Comparison of ENCODE assay signal across 1 cellular context in genomic region chr13:44577236-44578063, GRCh38.
TF ChIP-seq lines count a peak whose summit lies in the region.

No MANE protein-coding gene starts in this region.

TF ChIP-seq in HepG2, 621 proteins besides CTCF, POLR2A, EP300 and RAD21 (continued from another document and continues in another):
- TF ChIP-seq ZBTB2 (CRISPR knock-in tag; IDR thresholded peaks at IDR 0.05; ENCODE audit: low read depth) (peak; percentile 60), POLR2G (IDR thresholded peaks at IDR 0.05; ENCODE audit: low read depth, low read length) (peak; percentile 63; the same call in 1 of the 2 replicates), ISX (CRISPR knock-in tag; conservative IDR thresholded peaks at IDR 0.05) (no peak), HOXA3 (CRISPR knock-in tag; IDR thresholded peaks at IDR 0.05) (peak; percentile 49; the same call in 1 of the 2 replicates), KAT8 (CRISPR knock-in tag; IDR thresholded peaks at IDR 0.05) (peak; percentile 27; the same call in 1 of the 2 replicates), ZNF224 (CRISPR knock-in tag; IDR thresholded peaks at IDR 0.05) (0 out of 2 replicates have a peak, but pooled peaks have one; percentile 72), NBN (conservative IDR thresholded peaks at IDR 0.05) (no peak), ZNF446 (CRISPR knock-in tag; IDR thresholded peaks at IDR 0.05) (no peak), SMC3 (IDR thresholded peaks at IDR 0.05; ENCODE audit: low read length) (no peak), ZBTB21 (CRISPR knock-in tag; IDR thresholded peaks at IDR 0.05) (no peak), PITX1 (CRISPR knock-in tag; IDR thresholded peaks at IDR 0.05) (0 out of 2 replicates have a peak, but pooled peaks have one; percentile 19), ZNF292 (CRISPR knock-in tag; IDR thresholded peaks at IDR 0.05; ENCODE audit: borderline replicate concordance, low read depth) (0 out of 2 replicates have a peak, but pooled peaks have one; percentile 27), PRMT3 (CRISPR knock-in tag; IDR thresholded peaks at IDR 0.05; ENCODE audit: borderline replicate concordance, low read depth) (0 out of 2 replicates have a peak, but pooled peaks have one; percentile 25), ZZZ3 (CRISPR knock-in tag; IDR thresholded peaks at IDR 0.05; ENCODE audit: borderline replicate concordance) (no peak), ZIK1 (CRISPR knock-in tag; IDR thresholded peaks at IDR 0.05; ENCODE audit: borderline replicate concordance, low read depth) (0 out of 2 replicates have a peak, but pooled peaks have one; percentile 31), ZNF773 (CRISPR knock-in tag; IDR thresholded peaks at IDR 0.05; ENCODE audit: borderline replicate concordance) (0 out of 2 replicates have a peak, but pooled peaks have one; percentile 41), ZNF639 (CRISPR knock-in tag; conservative IDR thresholded peaks at IDR 0.05) (0 out of 2 replicates have a peak, but pooled peaks have one; percentile 17), MXD4 (CRISPR knock-in tag; IDR thresholded peaks at IDR 0.05) (peak; percentile 33; the same call in 1 of the 2 replicates), HNF4A (CRISPR knock-in tag; IDR thresholded peaks at IDR 0.05) (no peak), ZNF746 (CRISPR knock-in tag; IDR thresholded peaks at IDR 0.05) (peak; percentile 33), ZNF607 (CRISPR knock-in tag; IDR thresholded peaks at IDR 0.05; ENCODE audit: borderline replicate concordance) (peak; percentile 65), MYNN (CRISPR knock-in tag; IDR thresholded peaks at IDR 0.05; ENCODE audit: low read depth) (no peak), ZNF782 (CRISPR knock-in tag; IDR thresholded peaks at IDR 0.05; ENCODE audit: borderline replicate concordance) (peak; percentile 6; the same call in 1 of the 2 replicates), CBFB (CRISPR knock-in tag; IDR thresholded peaks at IDR 0.05) (no peak), THYN1 (CRISPR knock-in tag; IDR thresholded peaks at IDR 0.05; ENCODE audit: borderline replicate concordance, low read depth) (no peak), POGZ (CRISPR knock-in tag; IDR thresholded peaks at IDR 0.05) (peak; percentile 13; the same call in 1 of the 2 replicates), CEBPB (IDR thresholded peaks at IDR 0.05; ENCODE audit: borderline replicate concordance, low read depth, low read length) (no peak), PAWR (CRISPR knock-in tag; IDR thresholded peaks at IDR 0.05; ENCODE audit: borderline replicate concordance) (no peak), ZNF251 (CRISPR knock-in tag; IDR thresholded peaks at IDR 0.05) (no peak), RNF2 (conservative IDR thresholded peaks at IDR 0.05; ENCODE audit: low read depth) (peak; percentile 71; the same call in 1 of the 2 replicates), ZNF703 (CRISPR knock-in tag; IDR thresholded peaks at IDR 0.05; ENCODE audit: borderline replicate concordance) (no peak), ZNF329 (CRISPR knock-in tag; IDR thresholded peaks at IDR 0.05; ENCODE audit: low read depth) (no peak), TRIM24 (CRISPR knock-in tag; IDR thresholded peaks at IDR 0.05) (no peak), PHF5A (CRISPR knock-in tag; IDR thresholded peaks at IDR 0.05; ENCODE audit: low read depth, unreplicated experiment) (no peak), PHF21A (CRISPR knock-in tag; IDR thresholded peaks at IDR 0.05) (no peak), IRF9 (CRISPR knock-in tag; IDR thresholded peaks at IDR 0.05; ENCODE audit: borderline replicate concordance) (peak; percentile 46; the same call in 1 of the 2 replicates), ZNF296 (CRISPR knock-in tag; conservative IDR thresholded peaks at IDR 0.05) (no peak), ZNF614 (CRISPR knock-in tag; IDR thresholded peaks at IDR 0.05; ENCODE audit: borderline replicate concordance) (peak; percentile 75; the same call in 1 of the 2 replicates), SMAD9 (CRISPR knock-in tag; IDR thresholded peaks at IDR 0.05) (no peak), ZBTB7B (CRISPR knock-in tag; IDR thresholded peaks at IDR 0.05) (peak; percentile 33; the same call in 1 of the 2 replicates), MAFK (conservative IDR thresholded peaks at IDR 0.05 in 1 of 2, IDR thresholded peaks at IDR 0.05 in 1 of 2; ENCODE audit: low read length in 2 of 2) (no peak), KDM2A (CRISPR knock-in tag; IDR thresholded peaks at IDR 0.05; ENCODE audit: borderline replicate concordance, low read depth) (peak; percentile 55; the same call in 1 of the 2 replicates), KAT7 (CRISPR knock-in tag; IDR thresholded peaks at IDR 0.05; ENCODE audit: borderline replicate concordance) (0 out of 2 replicates have a peak, but pooled peaks have one; percentile 23)
- TF ChIP-seq, protein P1, sequence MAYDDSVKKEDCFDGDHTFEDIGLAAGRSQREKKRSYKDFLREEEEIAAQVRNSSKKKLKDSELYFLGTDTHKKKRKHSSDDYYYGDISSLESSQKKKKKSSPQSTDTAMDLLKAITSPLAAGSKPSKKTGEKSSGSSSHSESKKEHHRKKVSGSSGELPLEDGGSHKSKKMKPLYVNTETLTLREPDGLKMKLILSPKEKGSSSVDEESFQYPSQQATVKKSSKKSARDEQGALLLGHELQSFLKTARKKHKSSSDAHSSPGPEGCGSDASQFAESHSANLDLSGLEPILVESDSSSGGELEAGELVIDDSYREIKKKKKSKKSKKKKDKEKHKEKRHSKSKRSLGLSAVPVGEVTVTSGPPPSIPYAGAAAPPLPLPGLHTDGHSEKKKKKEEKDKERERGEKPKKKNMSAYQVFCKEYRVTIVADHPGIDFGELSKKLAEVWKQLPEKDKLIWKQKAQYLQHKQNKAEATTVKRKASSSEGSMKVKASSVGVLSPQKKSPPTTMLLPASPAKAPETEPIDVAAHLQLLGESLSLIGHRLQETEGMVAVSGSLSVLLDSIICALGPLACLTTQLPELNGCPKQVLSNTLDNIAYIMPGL (CRISPR knock-in tag; IDR thresholded peaks at IDR 0.05; ENCODE audit: borderline replicate concordance in 1 of 2, low read depth in 1 of 2) = peak in 1 of 2 experiments; percentile 45; a peak in 3 of 4 replicates
- TF ChIP-seq, protein P2, sequence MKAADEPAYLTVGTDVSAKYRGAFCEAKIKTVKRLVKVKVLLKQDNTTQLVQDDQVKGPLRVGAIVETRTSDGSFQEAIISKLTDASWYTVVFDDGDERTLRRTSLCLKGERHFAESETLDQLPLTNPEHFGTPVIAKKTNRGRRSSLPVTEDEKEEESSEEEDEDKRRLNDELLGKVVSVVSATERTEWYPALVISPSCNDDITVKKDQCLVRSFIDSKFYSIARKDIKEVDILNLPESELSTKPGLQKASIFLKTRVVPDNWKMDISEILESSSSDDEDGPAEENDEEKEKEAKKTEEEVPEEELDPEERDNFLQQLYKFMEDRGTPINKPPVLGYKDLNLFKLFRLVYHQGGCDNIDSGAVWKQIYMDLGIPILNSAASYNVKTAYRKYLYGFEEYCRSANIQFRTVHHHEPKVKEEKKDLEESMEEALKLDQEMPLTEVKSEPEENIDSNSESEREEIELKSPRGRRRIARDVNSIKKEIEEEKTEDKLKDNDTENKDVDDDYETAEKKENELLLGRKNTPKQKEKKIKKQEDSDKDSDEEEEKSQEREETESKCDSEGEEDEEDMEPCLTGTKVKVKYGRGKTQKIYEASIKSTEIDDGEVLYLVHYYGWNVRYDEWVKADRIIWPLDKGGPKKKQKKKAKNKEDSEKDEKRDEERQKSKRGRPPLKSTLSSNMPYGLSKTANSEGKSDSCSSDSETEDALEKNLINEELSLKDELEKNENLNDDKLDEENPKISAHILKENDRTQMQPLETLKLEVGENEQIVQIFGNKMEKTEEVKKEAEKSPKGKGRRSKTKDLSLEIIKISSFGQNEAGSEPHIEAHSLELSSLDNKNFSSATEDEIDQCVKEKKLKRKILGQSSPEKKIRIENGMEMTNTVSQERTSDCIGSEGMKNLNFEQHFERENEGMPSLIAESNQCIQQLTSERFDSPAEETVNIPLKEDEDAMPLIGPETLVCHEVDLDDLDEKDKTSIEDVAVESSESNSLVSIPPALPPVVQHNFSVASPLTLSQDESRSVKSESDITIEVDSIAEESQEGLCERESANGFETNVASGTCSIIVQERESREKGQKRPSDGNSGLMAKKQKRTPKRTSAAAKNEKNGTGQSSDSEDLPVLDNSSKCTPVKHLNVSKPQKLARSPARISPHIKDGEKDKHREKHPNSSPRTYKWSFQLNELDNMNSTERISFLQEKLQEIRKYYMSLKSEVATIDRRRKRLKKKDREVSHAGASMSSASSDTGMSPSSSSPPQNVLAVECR (CRISPR knock-in tag; IDR thresholded peaks at IDR 0.05; ENCODE audit: borderline replicate concordance) = peak; percentile 41; the same call in 1 of the 2 replicates
- TF ChIP-seq, protein P3, sequence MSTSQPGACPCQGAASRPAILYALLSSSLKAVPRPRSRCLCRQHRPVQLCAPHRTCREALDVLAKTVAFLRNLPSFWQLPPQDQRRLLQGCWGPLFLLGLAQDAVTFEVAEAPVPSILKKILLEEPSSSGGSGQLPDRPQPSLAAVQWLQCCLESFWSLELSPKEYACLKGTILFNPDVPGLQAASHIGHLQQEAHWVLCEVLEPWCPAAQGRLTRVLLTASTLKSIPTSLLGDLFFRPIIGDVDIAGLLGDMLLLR (CRISPR knock-in tag; IDR thresholded peaks at IDR 0.05) = no peak
- TF ChIP-seq, protein P4, sequence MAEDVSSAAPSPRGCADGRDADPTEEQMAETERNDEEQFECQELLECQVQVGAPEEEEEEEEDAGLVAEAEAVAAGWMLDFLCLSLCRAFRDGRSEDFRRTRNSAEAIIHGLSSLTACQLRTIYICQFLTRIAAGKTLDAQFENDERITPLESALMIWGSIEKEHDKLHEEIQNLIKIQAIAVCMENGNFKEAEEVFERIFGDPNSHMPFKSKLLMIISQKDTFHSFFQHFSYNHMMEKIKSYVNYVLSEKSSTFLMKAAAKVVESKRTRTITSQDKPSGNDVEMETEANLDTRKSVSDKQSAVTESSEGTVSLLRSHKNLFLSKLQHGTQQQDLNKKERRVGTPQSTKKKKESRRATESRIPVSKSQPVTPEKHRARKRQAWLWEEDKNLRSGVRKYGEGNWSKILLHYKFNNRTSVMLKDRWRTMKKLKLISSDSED (CRISPR knock-in tag; IDR thresholded peaks at IDR 0.05) = no peak
- TF ChIP-seq, protein P5, sequence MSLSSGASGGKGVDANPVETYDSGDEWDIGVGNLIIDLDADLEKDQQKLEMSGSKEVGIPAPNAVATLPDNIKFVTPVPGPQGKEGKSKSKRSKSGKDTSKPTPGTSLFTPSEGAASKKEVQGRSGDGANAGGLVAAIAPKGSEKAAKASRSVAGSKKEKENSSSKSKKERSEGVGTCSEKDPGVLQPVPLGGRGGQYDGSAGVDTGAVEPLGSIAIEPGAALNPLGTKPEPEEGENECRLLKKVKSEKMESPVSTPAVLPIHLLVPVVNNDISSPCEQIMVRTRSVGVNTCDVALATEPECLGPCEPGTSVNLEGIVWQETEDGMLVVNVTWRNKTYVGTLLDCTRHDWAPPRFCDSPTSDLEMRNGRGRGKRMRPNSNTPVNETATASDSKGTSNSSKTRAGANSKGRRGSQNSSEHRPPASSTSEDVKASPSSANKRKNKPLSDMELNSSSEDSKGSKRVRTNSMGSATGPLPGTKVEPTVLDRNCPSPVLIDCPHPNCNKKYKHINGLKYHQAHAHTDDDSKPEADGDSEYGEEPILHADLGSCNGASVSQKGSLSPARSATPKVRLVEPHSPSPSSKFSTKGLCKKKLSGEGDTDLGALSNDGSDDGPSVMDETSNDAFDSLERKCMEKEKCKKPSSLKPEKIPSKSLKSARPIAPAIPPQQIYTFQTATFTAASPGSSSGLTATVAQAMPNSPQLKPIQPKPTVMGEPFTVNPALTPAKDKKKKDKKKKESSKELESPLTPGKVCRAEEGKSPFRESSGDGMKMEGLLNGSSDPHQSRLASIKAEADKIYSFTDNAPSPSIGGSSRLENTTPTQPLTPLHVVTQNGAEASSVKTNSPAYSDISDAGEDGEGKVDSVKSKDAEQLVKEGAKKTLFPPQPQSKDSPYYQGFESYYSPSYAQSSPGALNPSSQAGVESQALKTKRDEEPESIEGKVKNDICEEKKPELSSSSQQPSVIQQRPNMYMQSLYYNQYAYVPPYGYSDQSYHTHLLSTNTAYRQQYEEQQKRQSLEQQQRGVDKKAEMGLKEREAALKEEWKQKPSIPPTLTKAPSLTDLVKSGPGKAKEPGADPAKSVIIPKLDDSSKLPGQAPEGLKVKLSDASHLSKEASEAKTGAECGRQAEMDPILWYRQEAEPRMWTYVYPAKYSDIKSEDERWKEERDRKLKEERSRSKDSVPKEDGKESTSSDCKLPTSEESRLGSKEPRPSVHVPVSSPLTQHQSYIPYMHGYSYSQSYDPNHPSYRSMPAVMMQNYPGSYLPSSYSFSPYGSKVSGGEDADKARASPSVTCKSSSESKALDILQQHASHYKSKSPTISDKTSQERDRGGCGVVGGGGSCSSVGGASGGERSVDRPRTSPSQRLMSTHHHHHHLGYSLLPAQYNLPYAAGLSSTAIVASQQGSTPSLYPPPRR (CRISPR knock-in tag; IDR thresholded peaks at IDR 0.05; ENCODE audit: borderline replicate concordance) = 0 out of 2 replicates have a peak, but pooled peaks have one; percentile 24
